In genomic region chr10:111037868-111038267, GRCh38 we compare ENCODE assay signal across 14 cellular contexts. TPM values are rescaled to one million over a fixed set of nuclear protein-coding genes. Genes with fewer than 3 reads are reported as not detected.
DNase-seq lines count a peak whose midpoint lies in the region; ATAC-seq and TF ChIP-seq lines count a peak whose summit lies in the region.
"Had no signal": no experiment of that assay in that cellular context is flagged by ENCODE, and none has a peak within 500 bp of the region (broad histone marks: within the 10 kb centered on the region; RNA-seq: fewer than 3 reads in every experiment).

No MANE protein-coding gene starts in this region.

- H3K9me2 ChIP-seq in GM23248 (ENCODE audit: insufficient read depth) (no peaks in the 10 kb centered on the region), SU-DHL-6 (replicated peaks; ENCODE audit: insufficient read depth, low read length) (no peaks in the 10 kb centered on the region)

- H3K4me1 Mint-ChIP-seq in activated T-helper 1 cell treated with anti-CD3 and anti-CD28 coated beads, Interleukin-12 subunit alpha, Interleukin-12 subunit beta, Interleukin-2, Interleukin-4 antibody, amounts not matched to agents 30 ng/mL and 10 ng/mL and 1 ng/mL, durations not matched to agents 14 hours and 24 hours and 36 hours (ENCODE audit: low read depth): no peaks in the 10 kb centered on the region
- no peaks in the 10 kb centered on the region for H3K4me1 Mint-ChIP-seq in T-helper 2 cell treated with Interferon-gamma antibody and Interleukin-4, amounts not matched to agents 5 μg/mL and 100 μg/mL, for 36 hours (ENCODE audit: low read depth)

- H3K36me3 ChIP-seq in GM23248 (ENCODE audit: low read depth) (0 out of 2 replicates have a peak, but pooled peaks cover 5% of the 10 kb centered on the region), SU-DHL-6 (ENCODE audit: low read length) (no peaks in the 10 kb centered on the region)

- intact Hi-C loops in activated T-helper 1 cell treated with anti-CD3 and anti-CD28 coated beads, Interleukin-12 subunit alpha, Interleukin-12 subunit beta, Interleukin-2, Interleukin-4 antibody, amounts not matched to agents 30 ng/mL and 10 ng/mL and 1 ng/mL, durations not matched to agents 14 hours and 24 hours and 36 hours (cut with micrococcal nuclease): no loop called here
- intact Hi-C loops in left cardiac atrium (cut with DNase I): no loop called here

- H3K9me3 ChIP-seq in GM23248 (ENCODE audit: low read depth): no peaks in the 10 kb centered on the region
- peaks cover 8% of the 10 kb centered on the region; the same call in 1 of the 2 replicates for H3K9me3 ChIP-seq in SU-DHL-6 (ENCODE audit: insufficient read depth, low read length)

- H3K36me3 Mint-ChIP-seq in activated T-helper 1 cell treated with anti-CD3 and anti-CD28 coated beads, Interleukin-12 subunit alpha, Interleukin-12 subunit beta, Interleukin-2, Interleukin-4 antibody, amounts not matched to agents 30 ng/mL and 10 ng/mL and 1 ng/mL, durations not matched to agents 14 hours and 24 hours and 36 hours (ENCODE audit: low read depth): peaks cover 9% of the 10 kb centered on the region
- H3K36me3 Mint-ChIP-seq in T-helper 2 cell treated with Interferon-gamma antibody and Interleukin-4, amounts not matched to agents 5 μg/mL and 100 μg/mL, for 36 hours (ENCODE audit: low read depth): peaks cover 9% of the 10 kb centered on the region

- TF ChIP-seq CTCF in SU-DHL-6 (IDR thresholded peaks at IDR 0.05; ENCODE audit: insufficient read depth, low read length, poor library complexity, severe bottlenecking) (peak; percentile 18), foreskin keratinocyte (conservative IDR thresholded peaks at IDR 0.05) (peak; percentile 37)

- H3K9me3 Mint-ChIP-seq in activated T-helper 1 cell treated with anti-CD3 and anti-CD28 coated beads, Interleukin-12 subunit alpha, Interleukin-12 subunit beta, Interleukin-2, Interleukin-4 antibody, amounts not matched to agents 30 ng/mL and 10 ng/mL and 1 ng/mL, durations not matched to agents 14 hours and 24 hours and 36 hours: peaks cover 35% of the 10 kb centered on the region
- peaks cover 35% of the 10 kb centered on the region for H3K9me3 Mint-ChIP-seq in T-helper 2 cell treated with Interferon-gamma antibody and Interleukin-4, amounts not matched to agents 5 μg/mL and 100 μg/mL, for 36 hours

- DNase-seq in ACHN: peak; percentile 17
- DNase-seq in GM23248: peak; percentile 4
- DNase-seq in foreskin keratinocyte: no peak
- no peak for DNase-seq in COR-L47 (lab: John Stamatoyannopoulos, UW)
- no peak for DNase-seq in activated T-helper 1 cell treated with anti-CD3 and anti-CD28 coated beads, Interleukin-12 subunit alpha, Interleukin-12 subunit beta, Interleukin-2, Interleukin-4 antibody, amounts not matched to agents 30 ng/mL and 10 ng/mL and 1 ng/mL, durations not matched to agents 14 hours and 24 hours and 36 hours (ENCODE audit: low spot score)
- DNase-seq in left cardiac atrium: no peak
- DNase-seq in T-helper 2 cell treated with Interferon-gamma antibody and Interleukin-4, amounts not matched to agents 5 μg/mL and 100 μg/mL, for 36 hours (ENCODE audit: low spot score): no peak
- DNase-seq: activated CD4-positive, CD25-positive, alpha-beta regulatory T cell; activated T-cell treated with anti-CD3 and anti-CD28 coated beads, Interleukin-2, amount 50 U/mL, for 1 hour; C1 segment of cervical spinal cord; NCI-H1930 had no signal

- H3K27me3 Mint-ChIP-seq in activated T-helper 1 cell treated with anti-CD3 and anti-CD28 coated beads, Interleukin-12 subunit alpha, Interleukin-12 subunit beta, Interleukin-2, Interleukin-4 antibody, amounts not matched to agents 30 ng/mL and 10 ng/mL and 1 ng/mL, durations not matched to agents 14 hours and 24 hours and 36 hours (ENCODE audit: insufficient read depth): no peaks in the 10 kb centered on the region
- H3K27me3 Mint-ChIP-seq in T-helper 2 cell treated with Interferon-gamma antibody and Interleukin-4, amounts not matched to agents 5 μg/mL and 100 μg/mL, for 36 hours (ENCODE audit: low read depth): peaks cover 2% of the 10 kb centered on the region

- in situ Hi-C loops in ACHN (cut with HindIII; ENCODE audit: low pct_ligation_motif_present, low pct_unique_long_range_greater_than_20kb, low sequenced_read_pairs): no loop called here
- in situ Hi-C loops in GM23248 (cut with MboI): no loop called here

- no peak overlapping the region for H3K4me3 ChIP-seq in GM23248
- H3K4me3 ChIP-seq in SU-DHL-6 (ENCODE audit: insufficient read depth, low read length, poor library complexity, severe bottlenecking): no peak overlapping the region
- H3K4me3 ChIP-seq: SK-N-MC had no signal

- H3F3A ChIP-seq in GM23248 (ENCODE audit: insufficient read depth) (peaks cover 28% of the 10 kb centered on the region), SU-DHL-6 (ENCODE audit: insufficient read depth) (no peaks in the 10 kb centered on the region)

- H2AFZ ChIP-seq in GM23248: no peak overlapping the region
- no peak overlapping the region for H2AFZ ChIP-seq in SU-DHL-6 (ENCODE audit: low read depth, low read length, severe bottlenecking)

- H4K20me1 ChIP-seq in GM23248 (ENCODE audit: insufficient read depth) (no peaks in the 10 kb centered on the region), SU-DHL-6 (ENCODE audit: low read depth, low read length) (no peaks in the 10 kb centered on the region)

- H3K4me2 ChIP-seq in GM23248 (ENCODE audit: unreplicated experiment) (no peak overlapping the region), SU-DHL-6 (ENCODE audit: low read depth, low read length, poor library complexity, severe bottlenecking) (no peak overlapping the region)

- H3K4me1 ChIP-seq in GM23248 (ENCODE audit: insufficient read depth): peaks cover 19% of the 10 kb centered on the region
- H3K4me1 ChIP-seq in foreskin keratinocyte: peaks cover 10% of the 10 kb centered on the region

- H3K27me3 ChIP-seq in GM23248 (replicated peaks; ENCODE audit: insufficient read depth) (no peaks in the 10 kb centered on the region), SU-DHL-6 (ENCODE audit: low read length) (no peaks in the 10 kb centered on the region), foreskin keratinocyte (no peaks in the 10 kb centered on the region)

- no peak overlapping the region for H3K27ac Mint-ChIP-seq in activated T-helper 1 cell treated with anti-CD3 and anti-CD28 coated beads, Interleukin-12 subunit alpha, Interleukin-12 subunit beta, Interleukin-2, Interleukin-4 antibody, amounts not matched to agents 30 ng/mL and 10 ng/mL and 1 ng/mL, durations not matched to agents 14 hours and 24 hours and 36 hours
- H3K27ac Mint-ChIP-seq in T-helper 2 cell treated with Interferon-gamma antibody and Interleukin-4, amounts not matched to agents 5 μg/mL and 100 μg/mL, for 36 hours: no peak overlapping the region
- H3K27ac Mint-ChIP-seq: stimulated activated naive CD8-positive, alpha-beta T cell treated with anti-CD3 and anti-CD28 coated beads, Interleukin-15, Interleukin-2, amounts not matched to agents 100 ng/mL and 50 ng/mL, for 24 hours had no signal

- H3K79me2 ChIP-seq in GM23248 (ENCODE audit: insufficient read depth) (no peaks in the 10 kb centered on the region), SU-DHL-6 (ENCODE audit: insufficient read depth, low read length) (no peaks in the 10 kb centered on the region)

- H3K27ac ChIP-seq in GM23248: no peak overlapping the region
- H3K27ac ChIP-seq in SU-DHL-6 (ENCODE audit: low read depth, low read length): no peak overlapping the region
- no peak overlapping the region for H3K27ac ChIP-seq in foreskin keratinocyte
- H3K27ac ChIP-seq: SK-N-MC had no signal

- ATAC-seq in foreskin keratinocyte (peak; percentile 39), left cardiac atrium (no peak)

- no peak overlapping the region for H3K9ac ChIP-seq in GM23248
- H3K9ac ChIP-seq in SU-DHL-6 (ENCODE audit: low read length): no peak overlapping the region

- no peak overlapping the region for H3K4me3 Mint-ChIP-seq in activated T-helper 1 cell treated with anti-CD3 and anti-CD28 coated beads, Interleukin-12 subunit alpha, Interleukin-12 subunit beta, Interleukin-2, Interleukin-4 antibody, amounts not matched to agents 30 ng/mL and 10 ng/mL and 1 ng/mL, durations not matched to agents 14 hours and 24 hours and 36 hours
- no peak overlapping the region for H3K4me3 Mint-ChIP-seq in T-helper 2 cell treated with Interferon-gamma antibody and Interleukin-4, amounts not matched to agents 5 μg/mL and 100 μg/mL, for 36 hours
- H3K4me3 Mint-ChIP-seq: stimulated activated naive CD8-positive, alpha-beta T cell treated with anti-CD3 and anti-CD28 coated beads, Interleukin-15, Interleukin-2, amounts not matched to agents 100 ng/mL and 50 ng/mL, for 24 hours had no signal

RNA-seq across cellular contexts. Expression of gene ADRA2A, which starts 39.0 kb away (rescaled TPM):
- 74.8 and 77.1 TPM in 2 replicates for total RNA-seq in GM23248 (2014; rRNA removed; shearing (Covaris generic))
- polyA plus RNA-seq in GM23248 (2016; fragmentation: Nextera tagmentation; extraction: Ambion mirVana) (18.9 and 20.2 TPM in 2 replicates), foreskin keratinocyte (not detected in 2 replicates)
- total RNA-seq in foreskin keratinocyte (not detected in 2 replicates), left cardiac atrium (1 to 10 TPM; 3.6 to 4.3 TPM)
- total RNA-seq in activated T-helper 1 cell treated with anti-CD3 and anti-CD28 coated beads, Interleukin-12 subunit alpha, Interleukin-12 subunit beta, Interleukin-2, Interleukin-4 antibody, amounts not matched to agents 30 ng/mL and 10 ng/mL and 1 ng/mL, durations not matched to agents 14 hours and 24 hours and 36 hours: not detected in 2 replicates

Comparison
In these comparisons a context has a peak if more than half of its experiments do, and no peak if none do; other contexts are left out.
1. DNase-seq: peak in ACHN (single experiment) and GM23248 (single experiment); none in foreskin keratinocyte (0 of 2), COR-L47 (single experiment), activated T-helper 1 cell treated with anti-CD3 and anti-CD28 coated beads, Interleukin-12 subunit alpha, Interleukin-12 subunit beta, Interleukin-2, Interleukin-4 antibody, amounts not matched to agents 30 ng/mL and 10 ng/mL and 1 ng/mL, durations not matched to agents 14 hours and 24 hours and 36 hours (single experiment), left cardiac atrium (single experiment) and T-helper 2 cell treated with Interferon-gamma antibody and Interleukin-4, amounts not matched to agents 5 μg/mL and 100 μg/mL, for 36 hours (single experiment).
2. RNA of gene ADRA2A, which starts 39.0 kb away (total RNA-seq): 74.8 to 77.1 TPM in GM23248; 3.6 to 4.3 TPM in left cardiac atrium, not detected in activated T-helper 1 cell treated with anti-CD3 and anti-CD28 coated beads, Interleukin-12 subunit alpha, Interleukin-12 subunit beta, Interleukin-2, Interleukin-4 antibody, amounts not matched to agents 30 ng/mL and 10 ng/mL and 1 ng/mL, durations not matched to agents 14 hours and 24 hours and 36 hours and not detected in foreskin keratinocyte; every median in the first group is over 10 times any median in the second.